ENCODE assay signal across 14 cellular contexts in the genomic region with DNA sequence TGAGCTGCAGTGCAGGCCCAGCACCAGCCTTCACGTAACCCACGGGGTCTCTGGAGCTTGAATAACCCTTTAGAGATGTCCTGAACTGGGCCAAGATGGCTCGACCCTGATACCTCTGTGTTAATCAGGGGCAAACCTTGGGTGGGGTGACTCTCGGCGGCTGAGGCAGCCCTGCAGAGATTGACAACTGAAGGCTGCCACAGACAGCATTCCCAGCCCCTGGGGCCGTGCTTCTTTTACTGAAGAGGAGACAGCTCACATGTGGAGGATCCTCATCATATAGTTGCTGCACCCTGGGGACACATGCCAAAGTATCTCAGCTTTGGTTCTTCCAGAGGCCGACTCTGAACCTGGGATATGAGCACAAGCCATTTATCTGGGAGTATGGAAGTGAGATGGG.
"Had no signal": no experiment of that assay in that cellular context is flagged by ENCODE, and none has a peak within 500 bp of the region (broad histone marks: within the 10 kb centered on the region; RNA-seq: fewer than 3 reads in every experiment).

No MANE protein-coding gene starts in this region.

- H3K36me3 Mint-ChIP-seq: naive thymus-derived CD4-positive, alpha-beta T cell had no signal

- DNase-seq: activated CD4-positive, alpha-beta memory T cell treated with anti-CD3 and anti-CD28 coated beads, Interleukin-2, amount 10 ng/mL, durations not matched to agents 7 days and 5 days; activated CD4-positive, alpha-beta T cell treated with anti-CD3 and anti-CD28 coated beads for 1 hour; activated naive CD8-positive, alpha-beta T cell treated with anti-CD3 and anti-CD28 coated beads, Interleukin-2, amount 50 U/mL, for 24 hours; activated T-cell treated with anti-CD3 and anti-CD28 coated beads, Interleukin-2, amount 50 U/mL, for 48 hours; effector CD4-positive, alpha-beta T cell; gastrocnemius medialis; lower lobe of right lung; naive thymus-derived CD4-positive, alpha-beta T cell; stimulated activated CD4-positive, alpha-beta T cell treated with anti-CD3 and anti-CD28 coated beads, Interleukin-4, amount 100 ng/mL, for 1 hour; stomach; uterus had no signal

- ATAC-seq: activated naive CD8-positive, alpha-beta T cell treated with anti-CD3 and anti-CD28 coated beads, Interleukin-2, amount 50 U/mL, for 24 hours; gastrocnemius medialis; lower lobe of right lung; naive thymus-derived CD4-positive, alpha-beta T cell had no signal

- H3K9me3 ChIP-seq: gastrocnemius medialis, lower lobe of right lung, stomach, thoracic aorta, uterus had no signal

- H3K36me3 ChIP-seq: gastrocnemius medialis, lower lobe of right lung, stomach, thoracic aorta, uterus had no signal

- H3K4me3 Mint-ChIP-seq: activated CD4-positive, alpha-beta memory T cell treated with anti-CD3 and anti-CD28 coated beads, Interleukin-2, amount 10 ng/mL, durations not matched to agents 7 days and 5 days; activated naive CD8-positive, alpha-beta T cell treated with anti-CD3 and anti-CD28 coated beads, Interleukin-2, amount 50 U/mL, for 24 hours; naive thymus-derived CD4-positive, alpha-beta T cell; T-helper 2 cell treated with Interferon-gamma antibody and Interleukin-4, amounts not matched to agents 5 μg/mL and 100 μg/mL, for 36 hours had no signal

- H3K27ac Mint-ChIP-seq: activated CD4-positive, alpha-beta memory T cell treated with anti-CD3 and anti-CD28 coated beads, Interleukin-2, amount 10 ng/mL, durations not matched to agents 7 days and 5 days; activated naive CD8-positive, alpha-beta T cell treated with anti-CD3 and anti-CD28 coated beads, Interleukin-2, amount 50 U/mL, for 24 hours; T-helper 2 cell treated with Interferon-gamma antibody and Interleukin-4, amounts not matched to agents 5 μg/mL and 100 μg/mL, for 36 hours had no signal

- H3K27ac ChIP-seq: coronary artery, gastrocnemius medialis, lower lobe of right lung, thoracic aorta had no signal

- H3K27me3 Mint-ChIP-seq: activated CD4-positive, alpha-beta memory T cell treated with anti-CD3 and anti-CD28 coated beads, Interleukin-2, amount 10 ng/mL, durations not matched to agents 7 days and 5 days; activated naive CD8-positive, alpha-beta T cell treated with anti-CD3 and anti-CD28 coated beads, Interleukin-2, amount 50 U/mL, for 24 hours; naive thymus-derived CD4-positive, alpha-beta T cell had no signal

- H3K9me3 Mint-ChIP-seq: activated CD4-positive, alpha-beta memory T cell treated with anti-CD3 and anti-CD28 coated beads, Interleukin-2, amount 10 ng/mL, durations not matched to agents 7 days and 5 days; activated naive CD8-positive, alpha-beta T cell treated with anti-CD3 and anti-CD28 coated beads, Interleukin-2, amount 50 U/mL, for 24 hours; naive thymus-derived CD4-positive, alpha-beta T cell; T-helper 2 cell treated with Interferon-gamma antibody and Interleukin-4, amounts not matched to agents 5 μg/mL and 100 μg/mL, for 36 hours had no signal

- H3K27me3 ChIP-seq: gastrocnemius medialis, stomach, uterus had no signal

- H3K4me3 ChIP-seq: coronary artery, gastrocnemius medialis, lower lobe of right lung, stomach, thoracic aorta, uterus had no signal
